ENCODE assay signal across 22 cellular contexts in genomic region chr20:6863355-6863754, GRCh38.
DNase-seq lines count a peak whose midpoint lies in the region; FAIRE-seq and TF ChIP-seq lines count a peak whose summit lies in the region.
"Had no signal": no experiment of that assay in that cellular context is flagged by ENCODE, and none has a peak within 500 bp of the region (broad histone marks: within the 10 kb centered on the region; RNA-seq: fewer than 3 reads in every experiment).

No MANE protein-coding gene starts in this region.

- H3K4me2 ChIP-seq in Karpas-422 (ENCODE audit: low read depth, low read length, poor library complexity, severe bottlenecking) = no peak overlapping the region
- H3K4me2 ChIP-seq: BLaER1, KMS-11 had no signal

- H4K20me1 ChIP-seq in Karpas-422 (ENCODE audit: insufficient read depth, low read depth, low read length) = no peaks in the 10 kb centered on the region
- H4K20me1 ChIP-seq: BLaER1 had no signal

- H3K36me3 Mint-ChIP-seq in nephron (ENCODE audit: low read depth) = no peaks in the 10 kb centered on the region

- no peak overlapping the region for H3K9ac ChIP-seq in Karpas-422 (ENCODE audit: low read length)
- H3K9ac ChIP-seq: BLaER1, GM23248, KMS-11 had no signal

- no peak overlapping the region for H2AFZ ChIP-seq in Karpas-422 (ENCODE audit: low read length)
- H2AFZ ChIP-seq: GM23248 had no signal

- no peak for FAIRE-seq in RCC 7860 (lab: Jason Lieb, UNC)
- FAIRE-seq: GM12891, HTR-8/SVneo had no signal

- no peaks in the 10 kb centered on the region for H3K9me3 Mint-ChIP-seq in nephron
- H3K9me3 Mint-ChIP-seq: CD4-positive, alpha-beta T cell had no signal

- H3K4me1 ChIP-seq in prostate gland (replicated peaks) (no peaks in the 10 kb centered on the region), Karpas-422 (ENCODE audit: low read length) (no peaks in the 10 kb centered on the region), tibial artery (no peaks in the 10 kb centered on the region)
- H3K4me1 ChIP-seq: BLaER1, Caco-2 had no signal

- 97% methylated on average over 2 of the region's 2 CpGs for WGBS in prostate gland

- no peaks in the 10 kb centered on the region for H3K9me3 ChIP-seq in prostate gland
- H3K9me3 ChIP-seq in Karpas-422 (ENCODE audit: low read length) = no peaks in the 10 kb centered on the region; the same call in 1 of the 2 replicates
- H3K9me3 ChIP-seq in tibial artery = no peaks in the 10 kb centered on the region
- H3K9me3 ChIP-seq: BLaER1, Caco-2 had no signal

- H3K27ac Mint-ChIP-seq in nephron = peak overlapping the region in 2 of 3 experiments; percentile 5 to 24
- H3K27ac Mint-ChIP-seq: CD4-positive, alpha-beta T cell had no signal

- H3K4me3 ChIP-seq in prostate gland = no peak overlapping the region
- no peak overlapping the region for H3K4me3 ChIP-seq in dorsolateral prefrontal cortex
- H3K4me3 ChIP-seq in Karpas-422 (ENCODE audit: low read length) = no peak overlapping the region
- H3K4me3 ChIP-seq in tibial artery = no peak overlapping the region
- H3K4me3 ChIP-seq: BLaER1, GM23248 had no signal

- DNase-seq in RCC 7860 (ENCODE audit: low spot score) (peak; percentile 44), islet precursor cell (peak; percentile 64), prostate gland (ENCODE audit: low spot score) (no peak), dorsolateral prefrontal cortex (no peak), Karpas-422 (no peak), tibial artery (no peak)
- DNase-seq: Caco-2; CD4-positive, alpha-beta T cell; DND-41; GM23248; IMR-90; NCI-H1417; NCI-H187; NCI-H2107; NCI-H446 treated with DMSO at 0.1 percent for 48 hours; NCI-H526 treated with DMSO at 0.1 percent for 48 hours; Right ventricle myocardium superior had no signal

- no peaks in the 10 kb centered on the region for H3K36me3 ChIP-seq in prostate gland
- no peaks in the 10 kb centered on the region for H3K36me3 ChIP-seq in Karpas-422 (ENCODE audit: insufficient read depth, low read length)
- H3K36me3 ChIP-seq in tibial artery = no peaks in the 10 kb centered on the region
- H3K36me3 ChIP-seq: BLaER1 had no signal

- no peaks in the 10 kb centered on the region for H3K79me2 ChIP-seq in Karpas-422 (ENCODE audit: low read length)

- intact Hi-C loops in prostate gland (cut with DNase I) = no loop called here
- intact Hi-C loops in dorsolateral prefrontal cortex (cut with DNase I) = no loop called here
- intact Hi-C loops in tibial artery (cut with DNase I; ENCODE audit: low total_unique reads) = no loop called here

- no peaks in the 10 kb centered on the region for H3K27me3 ChIP-seq in prostate gland (replicated peaks; ENCODE audit: insufficient read depth)
- peaks cover 0 to 2% (median 0%) of the 10 kb centered on the region in 45 donors for H3K27me3 ChIP-seq in dorsolateral prefrontal cortex
- no peaks in the 10 kb centered on the region for H3K27me3 ChIP-seq in Karpas-422 (ENCODE audit: low read length)
- H3K27me3 ChIP-seq in tibial artery = peaks cover 0 to 8% of the 10 kb centered on the region in 2 donors
- H3K27me3 ChIP-seq: BLaER1 had no signal

- peaks cover 28% of the 10 kb centered on the region for H3K4me1 Mint-ChIP-seq in nephron

- H3K27ac ChIP-seq in prostate gland = no peak overlapping the region
- no peak overlapping the region for H3K27ac ChIP-seq in dorsolateral prefrontal cortex
- H3K27ac ChIP-seq in Karpas-422 (ENCODE audit: low read length) = no peak overlapping the region
- no peak overlapping the region for H3K27ac ChIP-seq in tibial artery
- H3K27ac ChIP-seq: BLaER1, GM23248, KMS-11 had no signal

- no peak overlapping the region for H3K4me3 Mint-ChIP-seq in nephron
- H3K4me3 Mint-ChIP-seq: CD4-positive, alpha-beta T cell had no signal

- no peak for TF ChIP-seq POLR2A in prostate gland (IDR thresholded peaks at IDR 0.05)

- H3K9me2 ChIP-seq in Karpas-422 (replicated peaks; ENCODE audit: insufficient read depth, low read length) = no peaks in the 10 kb centered on the region

- H3K27me3 Mint-ChIP-seq in nephron (ENCODE audit: low read depth) = peaks cover 7% of the 10 kb centered on the region
- H3K27me3 Mint-ChIP-seq: CD4-positive, alpha-beta T cell had no signal

- TF ChIP-seq CTCF in nephron (IDR thresholded peaks at IDR 0.05; ENCODE audit: unreplicated experiment in 3 of 3) = no peak
- TF ChIP-seq CTCF in prostate gland (IDR thresholded peaks at IDR 0.05) = no peak
- no peak for TF ChIP-seq CTCF in dorsolateral prefrontal cortex (IDR thresholded peaks at IDR 0.05 in 54 of 56, conservative IDR thresholded peaks at IDR 0.05 in 2 of 56; ENCODE audit: low read depth in 1 of 56, partially characterized antibody in 56 of 56)
- no peak for TF ChIP-seq CTCF in tibial artery (IDR thresholded peaks at IDR 0.05)

Comparison
In these comparisons a context has a peak if more than half of its experiments do, and no peak if none do; other contexts are left out.
1. DNase-seq: peak in RCC 7860 (single experiment) and islet precursor cell (single experiment); none in prostate gland (single experiment), dorsolateral prefrontal cortex (0 of 10), Karpas-422 (single experiment) and tibial artery (0 of 2).